8 cellular contexts compared by ENCODE assay signal in genomic region chr15:78938608-78939488, GRCh38. TPM values are rescaled to one million over a fixed set of nuclear protein-coding genes. Genes with fewer than 3 reads are reported as not detected.
DNase-seq lines count a peak whose midpoint lies in the region; ATAC-seq and TF ChIP-seq lines count a peak whose summit lies in the region.

No MANE protein-coding gene starts in this region.

- peak overlapping the region; percentile 38 for H3K4me2 ChIP-seq in OCI-LY1 (ENCODE audit: low read length)

- H2AFZ ChIP-seq in OCI-LY1 (ENCODE audit: low read length): no peak overlapping the region

- H3K27me3 Mint-ChIP-seq in endodermal cell (ENCODE audit: insufficient read depth): peaks cover 14% of the 10 kb centered on the region

- peaks cover 39% of the 10 kb centered on the region for H3K36me3 ChIP-seq in OCI-LY1 (ENCODE audit: insufficient read depth, low read length)
- H3K36me3 ChIP-seq in gastrocnemius medialis: no peaks in the 10 kb centered on the region
- H3K36me3 ChIP-seq in BE2C: no peaks in the 10 kb centered on the region
- H3K36me3 ChIP-seq in endodermal cell (ENCODE audit: control insufficient read depth, insufficient read depth, low read length): peaks cover 18% of the 10 kb centered on the region

- peaks cover 47% of the 10 kb centered on the region for H3K4me1 ChIP-seq in OCI-LY1 (ENCODE audit: insufficient read depth, low read length, severe bottlenecking)
- peaks cover 3 to 20% of the 10 kb centered on the region in 2 donors for H3K4me1 ChIP-seq in gastrocnemius medialis
- H3K4me1 ChIP-seq in BE2C: no peaks in the 10 kb centered on the region
- peaks cover 3% of the 10 kb centered on the region for H3K4me1 ChIP-seq in endodermal cell (ENCODE audit: control insufficient read depth, insufficient read depth, low read length)

- H3K9me3 Mint-ChIP-seq in endodermal cell: peaks cover 2% of the 10 kb centered on the region

- H3K4me1 Mint-ChIP-seq in endodermal cell: peaks cover 5% of the 10 kb centered on the region

- in situ Hi-C loops in gastrocnemius medialis (cut with MboI; ENCODE audit: low sequenced_read_pairs in 4 of 4): no loop called here

- H3K9ac ChIP-seq in OCI-LY1 (ENCODE audit: low read length) (no peak overlapping the region; the same call in 1 of the 2 replicates), endodermal cell (ENCODE audit: extremely low read depth, low read length, poor library complexity, severe bottlenecking) (no peak overlapping the region)

- DNase-seq in gastrocnemius medialis (no peak), BE2C (no peak), endodermal cell (no peak), KG1 (lab: John Stamatoyannopoulos, UW) (no peak), HuH-7.5 (ENCODE audit: low spot score) (no peak)

- TF ChIP-seq CTCF in OCI-LY1 (IDR thresholded peaks at IDR 0.05; ENCODE audit: low read length): no peak
- TF ChIP-seq CTCF in gastrocnemius medialis (IDR thresholded peaks at IDR 0.05 in 4 of 5, conservative IDR thresholded peaks at IDR 0.05 in 1 of 5): no peak
- no peak for TF ChIP-seq CTCF in BE2C (IDR thresholded peaks at IDR 0.05; ENCODE audit: low read depth, low read length)
- no peak for TF ChIP-seq CTCF in endodermal cell (conservative IDR thresholded peaks at IDR 0.05)

- ATAC-seq in GM18909 (IDR thresholded peaks at IDR 0.05; ENCODE audit: poor library complexity, unreplicated experiment) (peak; percentile 66), HG02623 (IDR thresholded peaks at IDR 0.05; ENCODE audit: unreplicated experiment) (peak; percentile 70), gastrocnemius medialis (no peak)

- H3K27me3 ChIP-seq in OCI-LY1 (ENCODE audit: insufficient read depth, low read length) (no peaks in the 10 kb centered on the region), gastrocnemius medialis (no peaks in the 10 kb centered on the region), BE2C (peaks cover under 1% of the 10 kb centered on the region; the same call in 1 of the 2 replicates), endodermal cell (ENCODE audit: control insufficient read depth, insufficient read depth, low read length, poor library complexity, severe bottlenecking) (peaks cover 1% of the 10 kb centered on the region)

- H3K9me3 ChIP-seq in OCI-LY1 (ENCODE audit: low read length) (no peaks in the 10 kb centered on the region), gastrocnemius medialis (no peaks in the 10 kb centered on the region), BE2C (no peaks in the 10 kb centered on the region), endodermal cell (ENCODE audit: control insufficient read depth, low read length) (no peaks in the 10 kb centered on the region)

- 0 out of 2 replicates have a peak, but pooled peaks cover 4% of the 10 kb centered on the region for H3K79me2 ChIP-seq in OCI-LY1 (ENCODE audit: insufficient read depth, low read length)

- no peaks in the 10 kb centered on the region for H4K20me1 ChIP-seq in OCI-LY1 (ENCODE audit: insufficient read depth, low read length)

- WGBS in endodermal cell (ENCODE audit: insufficient coverage in 1 of 2, insufficient read length in 1 of 2), 2 experiments: 92% methylated on average over 5 to 6 of the region's 6 CpGs

- TF ChIP-seq POLR2A in gastrocnemius medialis (IDR thresholded peaks at IDR 0.05): no peak

- no peaks in the 10 kb centered on the region for H3K9me2 ChIP-seq in OCI-LY1 (ENCODE audit: low read depth, low read length)

- no peak overlapping the region for H3K4me3 Mint-ChIP-seq in endodermal cell

- peaks cover 11% of the 10 kb centered on the region for H3K36me3 Mint-ChIP-seq in endodermal cell (ENCODE audit: low read depth)

- H3K4me3 ChIP-seq in OCI-LY1 (ENCODE audit: low read depth, low read length, poor library complexity, severe bottlenecking) (peak overlapping the region; percentile 36), gastrocnemius medialis (no peak overlapping the region), BE2C (ENCODE audit: low read depth, low read length) (no peak overlapping the region), endodermal cell (ENCODE audit: low read length) (no peak overlapping the region)

- H3K27ac ChIP-seq in OCI-LY1 (ENCODE audit: low read depth, low read length, poor library complexity, severe bottlenecking) (peak overlapping the region; percentile 78), gastrocnemius medialis (peak overlapping the region in 3 of 4 donors; percentile 19 to 51 (median 19)), endodermal cell (ENCODE audit: low read depth, low read length) (no peak overlapping the region)

- H3F3A ChIP-seq in OCI-LY1 (ENCODE audit: insufficient read depth, low read length): no peaks in the 10 kb centered on the region; the same call in 1 of the 2 replicates

- intact Hi-C loops in gastrocnemius medialis (cut with DNase I; ENCODE audit: low total_unique reads): no loop called here

- no peak overlapping the region for H3K27ac Mint-ChIP-seq in endodermal cell

RNA-seq across cellular contexts. Expression of gene CTSH, which starts 6.0 kb away (rescaled TPM):
- total RNA-seq in gastrocnemius medialis (10 to 100 TPM; 27.4 to 42.1 (median 29.4) TPM), endodermal cell (100 to 1,000 TPM in 1 of 2 donors, 10 to 100 TPM in 1; 61.9 to 101 TPM)
- 5.9 TPM for polyA plus RNA-seq in BE2C (2012; ENCODE audit: insufficient read depth, insufficient read length, low read depth)
- polyA plus RNA-seq in endodermal cell (2013, experiment 1 of 2): 24.6 TPM
- polyA plus RNA-seq in endodermal cell (2013, experiment 2 of 2): 21.8 TPM

Comparison
In these comparisons a context has a peak if more than half of its experiments do, and no peak if none do; other contexts are left out.
1. ATAC-seq: peak in GM18909 (single experiment) and HG02623 (single experiment); none in gastrocnemius medialis (0 of 2).